19 cellular contexts compared by ENCODE assay signal in the genomic region with DNA sequence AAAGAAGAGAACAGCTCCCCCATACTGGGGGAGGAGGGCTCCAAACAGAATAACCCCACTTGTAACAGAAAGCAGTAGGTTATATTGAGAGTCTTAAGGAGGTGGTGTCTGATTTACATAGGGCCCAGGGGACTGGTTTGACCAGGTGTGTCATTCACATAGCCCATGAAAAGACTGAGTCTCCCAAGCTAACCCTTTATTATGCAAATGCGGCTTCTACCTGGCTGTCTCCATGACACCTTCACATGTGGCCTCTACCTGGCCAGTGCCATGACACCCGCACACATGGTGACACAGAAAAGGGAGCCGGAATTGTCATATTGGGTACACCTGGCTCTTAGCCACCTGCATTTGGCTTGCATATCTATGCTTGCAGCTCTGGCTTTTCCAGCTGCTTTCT.
"Had no signal": no experiment of that assay in that cellular context is flagged by ENCODE, and none has a peak within 500 bp of the region (broad histone marks: within the 10 kb centered on the region; RNA-seq: fewer than 3 reads in every experiment).

No MANE protein-coding gene starts in this region.

- H3K36me3 ChIP-seq: cardiac muscle cell, heart right ventricle, pancreas, right atrium auricular region, upper lobe of right lung had no signal

- FAIRE-seq: pancreas had no signal

- H3K4me1 ChIP-seq: heart right ventricle, pancreas, psoas muscle, right atrium auricular region, upper lobe of right lung had no signal

- H3K4me3 ChIP-seq: cardiac muscle cell, heart right ventricle, mucosa of descending colon, pancreas, psoas muscle, right atrium auricular region, upper lobe of right lung had no signal

- H3K27ac ChIP-seq: cardiac muscle cell, heart right ventricle, pancreas, psoas muscle, right atrium auricular region, upper lobe of right lung had no signal

- ATAC-seq: activated naive CD8-positive, alpha-beta T cell treated with anti-CD3 and anti-CD28 coated beads, Interleukin-2, amount 50 U/mL, for 24 hours; heart right ventricle; left ventricle myocardium superior; mucosa of descending colon; pancreas; psoas muscle; T-helper 17 cell; upper lobe of right lung had no signal

- H3K27me3 ChIP-seq: cardiac muscle cell, heart right ventricle, pancreas, right atrium auricular region, upper lobe of right lung had no signal

- H3K9me3 ChIP-seq: mucosa of descending colon, pancreas, psoas muscle, right atrium auricular region, upper lobe of right lung had no signal

- DNase-seq: activated CD4-positive, alpha-beta memory T cell treated with anti-CD3 and anti-CD28 coated beads for 36 hours; activated CD4-positive, alpha-beta T cell treated with anti-CD3 and anti-CD28 coated beads for 48 hours; activated gamma-delta T cell; activated naive CD4-positive, alpha-beta T cell treated with anti-CD3 and anti-CD28 coated beads, Interleukin-2, amount 50 U/mL, for 16 hours; activated naive CD8-positive, alpha-beta T cell treated with anti-CD3 and anti-CD28 coated beads, Interleukin-2, amount 50 U/mL, for 24 hours; cortex of kidney; foreskin fibroblast; heart right ventricle; left ventricle myocardium superior; mucosa of descending colon; nephron progenitor cell; pancreas; psoas muscle; stimulated activated CD4-positive, alpha-beta T cell treated with anti-CD3 and anti-CD28 coated beads, Interleukin-4, amount 100 ng/mL, for 24 hours; stimulated activated naive CD4-positive, alpha-beta T cell treated with Interleukin-2 at 50 U/mL for 16 hours; T-helper 17 cell; upper lobe of right lung had no signal
